Comparison of ENCODE assay signal across 1 cellular context in genomic region chr16:50040710-50041109, GRCh38.
TF ChIP-seq lines count a peak whose summit lies in the region.

No MANE protein-coding gene starts in this region.

TF ChIP-seq in H1, 55 proteins besides CTCF, POLR2A, EP300 and RAD21 (continued from another document):
- TF ChIP-seq USF2 (IDR thresholded peaks at IDR 0.05; ENCODE audit: low read length) = no peak
- no peak for TF ChIP-seq KDM4A (IDR thresholded peaks at IDR 0.05; ENCODE audit: low read depth, low read length, severe bottlenecking)
